Comparison of ENCODE assay signal across 31 cellular contexts in the genomic region with DNA sequence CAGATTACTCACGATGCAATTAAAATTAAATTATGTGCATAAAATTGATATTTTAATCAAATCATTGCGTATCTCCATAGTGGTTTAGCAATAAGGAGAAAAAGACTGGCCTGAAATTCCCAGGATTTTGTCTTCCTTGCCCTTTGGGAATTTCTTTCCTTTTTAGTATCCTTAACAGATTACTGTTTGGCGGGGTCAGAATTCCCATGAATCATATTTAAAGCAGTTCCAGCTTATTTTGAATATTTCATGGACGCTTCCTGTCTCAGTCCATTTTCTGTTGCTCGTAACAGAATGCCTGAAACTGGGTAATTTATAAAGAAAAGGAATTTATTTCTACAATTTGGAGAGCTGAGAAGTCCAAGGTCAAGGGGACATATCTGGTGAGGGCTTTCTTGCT. TPM values are rescaled to one million over a fixed set of nuclear protein-coding genes. Genes with fewer than 3 reads are reported as not detected.
DNase-seq lines count a peak whose midpoint lies in the region; ATAC-seq and TF ChIP-seq lines count a peak whose summit lies in the region.
"Had no signal": no experiment of that assay in that cellular context is flagged by ENCODE, and none has a peak within 500 bp of the region (broad histone marks: within the 10 kb centered on the region; RNA-seq: fewer than 3 reads in every experiment).

No MANE protein-coding gene starts in this region.

- no peaks in the 10 kb centered on the region for H3K27me3 ChIP-seq in ascending aorta
- no peaks in the 10 kb centered on the region for H3K27me3 ChIP-seq in smooth muscle cell (ENCODE audit: low read depth)
- H3K27me3 ChIP-seq in naive thymus-derived CD4-positive, alpha-beta T cell (ENCODE audit: control insufficient read depth in 2 of 2, insufficient read depth in 2 of 2, low read length in 2 of 2): no peaks in the 10 kb centered on the region
- H3K27me3 ChIP-seq: BLaER1 treated with 17β-estradiol and CSF1 and Interleukin-3, amounts not matched to agents 10 nM and 100 nM; neutrophil; sigmoid colon; upper lobe of right lung had no signal

- no peaks in the 10 kb centered on the region for H3K9me3 Mint-ChIP-seq in HFFc6
- H3K9me3 Mint-ChIP-seq in naive thymus-derived CD4-positive, alpha-beta T cell: peaks cover 0 to 8% (median 1%) of the 10 kb centered on the region in 11 donors
- H3K9me3 Mint-ChIP-seq: activated CD4-positive, alpha-beta T cell treated with anti-CD3 and anti-CD28 coated beads, Interleukin-2, amount 10 ng/mL, durations not matched to agents 7 days and 5 days; dendritic cell treated with granulocyte-macrophage colony-stimulating factor and Interleukin-4, amounts not matched to agents 40 ng/mL and 50 ng/mL, for 4 days had no signal

- DNase-seq in HFFc6 (no peak), ascending aorta (ENCODE audit: low spot score in 2 of 2) (no peak), left ventricle myocardium superior (no peak), smooth muscle cell (lab: John Stamatoyannopoulos, UW; ENCODE audit: unreplicated experiment) (no peak), NCI-H446 (lab: John Stamatoyannopoulos, UW) (no peak)
- DNase-seq in naive thymus-derived CD4-positive, alpha-beta T cell: no peak
- no peak for DNase-seq in activated CD4-positive, alpha-beta T cell treated with anti-CD3 and anti-CD28 coated beads for 48 hours
- DNase-seq: activated CD4-positive, alpha-beta T cell treated with anti-CD3 and anti-CD28 coated beads, Interleukin-2, amount 10 ng/mL, durations not matched to agents 7 days and 5 days; activated effector memory CD4-positive, alpha-beta T cell treated with anti-CD3 and anti-CD28 coated beads, Interleukin-2, amount 50 U/mL, for 16 hours; activated T-cell treated with anti-CD3 and anti-CD28 coated beads, Interleukin-2, amount 50 U/mL, for 24 hours; aorta; central memory CD4-positive, alpha-beta T cell; DMS79 treated with DMSO at 0.1 percent for 48 hours; KBM-7; mesendoderm; NCI-H1092 treated with DMSO at 0.1 percent for 48 hours; NCI-H1694 treated with DMSO at 0.1 percent for 48 hours; sigmoid colon; T-helper 1 cell; upper lobe of right lung had no signal

- peaks cover 23% of the 10 kb centered on the region for H3K4me1 Mint-ChIP-seq in HFFc6 (ENCODE audit: low read depth)
- H3K4me1 Mint-ChIP-seq in naive thymus-derived CD4-positive, alpha-beta T cell: no peaks in the 10 kb centered on the region
- H3K4me1 Mint-ChIP-seq: activated CD4-positive, alpha-beta T cell treated with anti-CD3 and anti-CD28 coated beads, Interleukin-2, amount 10 ng/mL, durations not matched to agents 7 days and 5 days; stimulated activated effector memory CD8-positive, alpha-beta T cell treated with anti-CD3 and anti-CD28 coated beads, Interleukin-12 subunit alpha, Interleukin-12 subunit beta, amount 100 ng/mL, for 72 hours had no signal

- no peaks in the 10 kb centered on the region for H3K36me3 Mint-ChIP-seq in HFFc6 (ENCODE audit: low read depth)
- no peaks in the 10 kb centered on the region for H3K36me3 Mint-ChIP-seq in naive thymus-derived CD4-positive, alpha-beta T cell
- H3K36me3 Mint-ChIP-seq: activated naive CD8-positive, alpha-beta T cell; stimulated activated effector memory CD8-positive, alpha-beta T cell treated with anti-CD3 and anti-CD28 coated beads, Interleukin-12 subunit alpha, Interleukin-12 subunit beta, amount 100 ng/mL, for 72 hours; WTC11 had no signal

- H4K20me1 ChIP-seq in smooth muscle cell (ENCODE audit: low read depth): no peaks in the 10 kb centered on the region
- H4K20me1 ChIP-seq: BLaER1 treated with 17β-estradiol and CSF1 and Interleukin-3, amounts not matched to agents 10 nM and 100 nM had no signal

- ATAC-seq in left ventricle myocardium superior: peak; percentile 49
- no peak for ATAC-seq in naive thymus-derived CD4-positive, alpha-beta T cell
- ATAC-seq: esophagus mucosa; stimulated activated effector memory CD8-positive, alpha-beta T cell treated with anti-CD3 and anti-CD28 coated beads, Interleukin-12 subunit alpha, Interleukin-12 subunit beta, amount 100 ng/mL, for 72 hours; upper lobe of right lung; WTC11 had no signal

- H3K4me3 Mint-ChIP-seq in HFFc6: peak overlapping the region; percentile 57
- H3K4me3 Mint-ChIP-seq in naive thymus-derived CD4-positive, alpha-beta T cell: no peak overlapping the region
- H3K4me3 Mint-ChIP-seq: activated CD4-positive, alpha-beta T cell treated with anti-CD3 and anti-CD28 coated beads, Interleukin-2, amount 10 ng/mL, durations not matched to agents 7 days and 5 days; activated naive CD8-positive, alpha-beta T cell; activated T-cell treated with anti-CD3 and anti-CD28 coated beads, Interleukin-2, amount 50 U/mL, for 24 hours; dendritic cell treated with granulocyte-macrophage colony-stimulating factor and Interleukin-4, amounts not matched to agents 40 ng/mL and 50 ng/mL, for 4 days; stimulated activated effector memory CD8-positive, alpha-beta T cell treated with anti-CD3 and anti-CD28 coated beads, Interleukin-12 subunit alpha, Interleukin-12 subunit beta, amount 100 ng/mL, for 72 hours; WTC11 had no signal

- peak overlapping the region; percentile 36; the same call in 1 of the 2 replicates for H3K27ac Mint-ChIP-seq in HFFc6
- no peak overlapping the region for H3K27ac Mint-ChIP-seq in naive thymus-derived CD4-positive, alpha-beta T cell
- H3K27ac Mint-ChIP-seq: activated CD4-positive, alpha-beta T cell treated with anti-CD3 and anti-CD28 coated beads, Interleukin-2, amount 10 ng/mL, durations not matched to agents 7 days and 5 days; activated naive CD8-positive, alpha-beta T cell; activated T-cell treated with anti-CD3 and anti-CD28 coated beads, Interleukin-2, amount 50 U/mL, for 24 hours; dendritic cell treated with granulocyte-macrophage colony-stimulating factor and Interleukin-4, amounts not matched to agents 40 ng/mL and 50 ng/mL, for 4 days; progenitor cell of endocrine pancreas; stimulated activated effector memory CD8-positive, alpha-beta T cell treated with anti-CD3 and anti-CD28 coated beads, Interleukin-12 subunit alpha, Interleukin-12 subunit beta, amount 100 ng/mL, for 72 hours; WTC11 had no signal

- H3K9ac ChIP-seq in smooth muscle cell (ENCODE audit: low read depth): no peak overlapping the region
- H3K9ac ChIP-seq: BLaER1 treated with 17β-estradiol and CSF1 and Interleukin-3, amounts not matched to agents 10 nM and 100 nM had no signal

- H2AFZ ChIP-seq in smooth muscle cell (ENCODE audit: low read depth): peak overlapping the region; percentile 8

- TF ChIP-seq CTCF in HFFc6 (IDR thresholded peaks at IDR 0.05): no peak
- no peak for TF ChIP-seq CTCF in ascending aorta (IDR thresholded peaks at IDR 0.05)
- no peak for TF ChIP-seq CTCF in smooth muscle cell (IDR thresholded peaks at IDR 0.05; ENCODE audit: borderline replicate concordance, insufficient read depth, poor library complexity, severe bottlenecking)

- H3K79me2 ChIP-seq in smooth muscle cell (ENCODE audit: low read depth): no peaks in the 10 kb centered on the region

- peak overlapping the region; percentile 21 to 65 for H3K27ac ChIP-seq in ascending aorta
- H3K27ac ChIP-seq in smooth muscle cell (ENCODE audit: low read depth): no peak overlapping the region
- H3K27ac ChIP-seq in naive thymus-derived CD4-positive, alpha-beta T cell (ENCODE audit: low read depth, low read length): no peak overlapping the region
- H3K27ac ChIP-seq: BLaER1 treated with 17β-estradiol and CSF1 and Interleukin-3, amounts not matched to agents 10 nM and 100 nM; neutrophil; RWPE1; sigmoid colon; upper lobe of right lung had no signal

- POLR2A ChIA-PET in naive thymus-derived CD4-positive, alpha-beta T cell (lab: Charles Lee): no interaction called here

- 87% methylated on average over 5 of the region's 5 CpGs for WGBS in smooth muscle cell (ENCODE audit: low lambda C conversion rate)

- CTCF ChIA-PET in naive thymus-derived CD4-positive, alpha-beta T cell (lab: Charles Lee): no interaction called here

- intact Hi-C loops in ascending aorta (cut with DNase I): no loop called here
- intact Hi-C loops in left ventricle myocardium superior (cut with micrococcal nuclease): no loop called here
- intact Hi-C loops in naive thymus-derived CD4-positive, alpha-beta T cell (cut with micrococcal nuclease): no loop called here

- H3K4me1 ChIP-seq in ascending aorta: peaks cover 6 to 16% of the 10 kb centered on the region in 2 donors
- H3K4me1 ChIP-seq in smooth muscle cell (ENCODE audit: low read depth): no peaks in the 10 kb centered on the region
- H3K4me1 ChIP-seq in naive thymus-derived CD4-positive, alpha-beta T cell (ENCODE audit: control insufficient read depth in 2 of 2, insufficient read depth in 2 of 2, low read length in 2 of 2): no peaks in the 10 kb centered on the region
- H3K4me1 ChIP-seq: upper lobe of right lung had no signal

- no peak overlapping the region for H3K4me2 ChIP-seq in smooth muscle cell
- H3K4me2 ChIP-seq: BLaER1 treated with 17β-estradiol and CSF1 and Interleukin-3, amounts not matched to agents 10 nM and 100 nM had no signal

- H3K4me3 ChIP-seq in ascending aorta (no peak overlapping the region), smooth muscle cell (no peak overlapping the region)
- H3K4me3 ChIP-seq in naive thymus-derived CD4-positive, alpha-beta T cell (ENCODE audit: low read length): no peak overlapping the region
- H3K4me3 ChIP-seq: BLaER1 treated with 17β-estradiol and CSF1 and Interleukin-3, amounts not matched to agents 10 nM and 100 nM; sigmoid colon; upper lobe of right lung had no signal

- H3K27me3 Mint-ChIP-seq in HFFc6 (ENCODE audit: insufficient read depth): peaks cover 6% of the 10 kb centered on the region
- H3K27me3 Mint-ChIP-seq in naive thymus-derived CD4-positive, alpha-beta T cell: no peaks in the 10 kb centered on the region
- H3K27me3 Mint-ChIP-seq: activated CD4-positive, alpha-beta T cell treated with anti-CD3 and anti-CD28 coated beads, Interleukin-2, amount 10 ng/mL, durations not matched to agents 7 days and 5 days; activated T-cell treated with anti-CD3 and anti-CD28 coated beads, Interleukin-2, amount 50 U/mL, for 24 hours; dendritic cell treated with granulocyte-macrophage colony-stimulating factor and Interleukin-4, amounts not matched to agents 40 ng/mL and 50 ng/mL, for 4 days; progenitor cell of endocrine pancreas had no signal

- no peaks in the 10 kb centered on the region for H3F3A ChIP-seq in smooth muscle cell (ENCODE audit: low read depth)

- H3K9me3 ChIP-seq in ascending aorta (no peaks in the 10 kb centered on the region), smooth muscle cell (replicated peaks; ENCODE audit: low read depth) (no peaks in the 10 kb centered on the region)
- H3K9me3 ChIP-seq in naive thymus-derived CD4-positive, alpha-beta T cell (ENCODE audit: control insufficient read depth in 2 of 3, low read length in 3 of 3): no peaks in the 10 kb centered on the region
- H3K9me3 ChIP-seq: neutrophil, sigmoid colon, upper lobe of right lung had no signal

- H3K36me3 ChIP-seq in ascending aorta (no peaks in the 10 kb centered on the region), smooth muscle cell (ENCODE audit: low read depth) (no peaks in the 10 kb centered on the region)
- H3K36me3 ChIP-seq in naive thymus-derived CD4-positive, alpha-beta T cell (ENCODE audit: control insufficient read depth in 2 of 3, insufficient read depth in 3 of 3, low read length in 3 of 3): no peaks in the 10 kb centered on the region
- H3K36me3 ChIP-seq: BLaER1 treated with 17β-estradiol and CSF1 and Interleukin-3, amounts not matched to agents 10 nM and 100 nM; neutrophil; sigmoid colon; upper lobe of right lung had no signal

RNA-seq across cellular contexts. Expression of gene CDH6, which starts 37.7 kb away (rescaled TPM):
- 1 to 10 TPM in 4 of 6 experiments, under 1 TPM in 2; 0.26 to 6.6 (median 5.0) TPM for total RNA-seq in HFFc6 (2021; fragmentation: NEBNext Ultra II Directional; extraction: Animal tissue kit (Norgen Biotek cat#: 25700))
- total RNA-seq in ascending aorta (6.5 TPM), left ventricle myocardium superior (2.6 TPM), smooth muscle cell (5.9 and 6.7 TPM in 2 replicates)
- polyA plus RNA-seq in smooth muscle cell: 1.5 and 5.3 TPM in 2 replicates
- not detected for total RNA-seq in naive thymus-derived CD4-positive, alpha-beta T cell
- not detected for polyA plus RNA-seq in naive thymus-derived CD4-positive, alpha-beta T cell
- total RNA-seq: activated CD4-positive, alpha-beta T cell treated with anti-CD3 and anti-CD28 coated beads, Interleukin-2, amount 10 ng/mL, durations not matched to agents 7 days and 5 days; MCF 10A; myocyte had no signal

Comparison
In these comparisons a context has a peak if more than half of its experiments do, and no peak if none do; other contexts are left out.
1. H3K27ac ChIP-seq: peak in ascending aorta (2 of 2); none in smooth muscle cell (single experiment) and naive thymus-derived CD4-positive, alpha-beta T cell (single experiment).